33 cellular contexts compared by ENCODE assay signal in genomic region chr10:131253931-131254865, GRCh38. TPM values are rescaled to one million over a fixed set of nuclear protein-coding genes. Genes with fewer than 3 reads are reported as not detected.
"Had no signal": no experiment of that assay in that cellular context is flagged by ENCODE, and none has a peak within 500 bp of the region (broad histone marks: within the 10 kb centered on the region; RNA-seq: fewer than 3 reads in every experiment).

No MANE protein-coding gene starts in this region.

- H3K9me3 Mint-ChIP-seq: activated CD4-positive, alpha-beta memory T cell treated with anti-CD3 and anti-CD28 coated beads for 36 hours; activated naive CD4-positive, alpha-beta T cell treated with anti-CD3 and anti-CD28 coated beads for 36 hours; activated naive CD8-positive, alpha-beta T cell treated with anti-CD3 and anti-CD28 coated beads, Interleukin-2, amount 50 U/mL, for 24 hours; activated T-cell treated with anti-CD3 and anti-CD28 coated beads, Interleukin-2, amount 50 U/mL, for 4 hours; activated T-helper 1 cell treated with anti-CD3 and anti-CD28 coated beads, Interleukin-12 subunit alpha, Interleukin-12 subunit beta, Interleukin-2, Interleukin-4 antibody, amounts not matched to agents 30 ng/mL and 10 ng/mL and 1 ng/mL, durations not matched to agents 14 hours and 24 hours and 36 hours; T-helper 2 cell treated with Interferon-gamma antibody and Interleukin-4, amounts not matched to agents 5 μg/mL and 100 μg/mL, for 36 hours had no signal

- DNase-seq: activated CD4-positive, alpha-beta memory T cell treated with anti-CD3 and anti-CD28 coated beads for 36 hours; activated CD4-positive, alpha-beta T cell treated with anti-CD3 and anti-CD28 coated beads for 4 hours; activated CD4-positive, alpha-beta T cell treated with anti-CD3 and anti-CD28 coated beads, Interleukin-2, amount 50 U/mL, for 1 hour; activated CD8-positive, alpha-beta memory T cell treated with anti-CD3 and anti-CD28 coated beads, Interleukin-2, amount 50 U/mL, for 4 hours; activated gamma-delta T cell treated with Interleukin-2 at 50 U/mL for 16 hours; activated naive CD4-positive, alpha-beta T cell treated with anti-CD3 and anti-CD28 coated beads for 36 hours; activated naive CD8-positive, alpha-beta T cell treated with anti-CD3 and anti-CD28 coated beads, Interleukin-2, amount 50 U/mL, for 24 hours; activated T-cell treated with anti-CD3 and anti-CD28 coated beads for 4 hours; activated T-cell treated with anti-CD3 and anti-CD28 coated beads, Interleukin-2, amount 50 U/mL, for 4 hours; anterior cingulate cortex; Kasumi-1; KG1; MG63; NCI-H1092; NCI-H1436 treated with DMSO at 0.1 percent for 48 hours; NCI-H1694 treated with DMSO at 0.1 percent for 48 hours; NCI-H2029; NCI-H510A; NCI-H526; NCI-H748 treated with DMSO at 0.1 percent for 48 hours; NK-92 treated with Interleukin-12 subunit alpha and Interleukin-12 subunit beta, amount 100 ng/mL, for 24 hours; PC-3; RPMI8226; SIG-M5 had no signal

- FAIRE-seq: bronchial epithelial cell had no signal

- H3K27ac Mint-ChIP-seq: activated CD4-positive, alpha-beta memory T cell treated with anti-CD3 and anti-CD28 coated beads for 36 hours; activated naive CD4-positive, alpha-beta T cell treated with anti-CD3 and anti-CD28 coated beads for 36 hours; activated naive CD8-positive, alpha-beta T cell; activated naive CD8-positive, alpha-beta T cell treated with anti-CD3 and anti-CD28 coated beads, Interleukin-2, amount 50 U/mL, for 24 hours; activated T-helper 1 cell treated with anti-CD3 and anti-CD28 coated beads, Interleukin-12 subunit alpha, Interleukin-12 subunit beta, Interleukin-2, Interleukin-4 antibody, amounts not matched to agents 30 ng/mL and 10 ng/mL and 1 ng/mL, durations not matched to agents 14 hours and 24 hours and 36 hours; brain; T-helper 2 cell treated with Interferon-gamma antibody and Interleukin-4, amounts not matched to agents 5 μg/mL and 100 μg/mL, for 36 hours; WTC11 had no signal

- H3K4me3 Mint-ChIP-seq: activated CD4-positive, alpha-beta memory T cell treated with anti-CD3 and anti-CD28 coated beads for 36 hours; activated naive CD4-positive, alpha-beta T cell treated with anti-CD3 and anti-CD28 coated beads for 36 hours; activated naive CD8-positive, alpha-beta T cell; activated naive CD8-positive, alpha-beta T cell treated with anti-CD3 and anti-CD28 coated beads, Interleukin-2, amount 50 U/mL, for 24 hours; activated T-cell treated with anti-CD3 and anti-CD28 coated beads, Interleukin-2, amount 50 U/mL, for 4 hours; activated T-helper 1 cell treated with anti-CD3 and anti-CD28 coated beads, Interleukin-12 subunit alpha, Interleukin-12 subunit beta, Interleukin-2, Interleukin-4 antibody, amounts not matched to agents 30 ng/mL and 10 ng/mL and 1 ng/mL, durations not matched to agents 14 hours and 24 hours and 36 hours; brain; T-helper 2 cell treated with Interferon-gamma antibody and Interleukin-4, amounts not matched to agents 5 μg/mL and 100 μg/mL, for 36 hours; WTC11 had no signal

- H3K4me1 Mint-ChIP-seq: activated naive CD8-positive, alpha-beta T cell treated with anti-CD3 and anti-CD28 coated beads, Interleukin-2, amount 50 U/mL, for 24 hours had no signal

- H3K27ac ChIP-seq: Peyer's patch had no signal

- H3K36me3 ChIP-seq: MG63, Peyer's patch had no signal

- H3K9me3 ChIP-seq: MG63, Peyer's patch had no signal

- H3K27me3 ChIP-seq: Peyer's patch had no signal

- H3K36me3 Mint-ChIP-seq: activated CD4-positive, alpha-beta memory T cell treated with anti-CD3 and anti-CD28 coated beads for 36 hours; activated naive CD8-positive, alpha-beta T cell; brain had no signal

- H3K4me3 ChIP-seq: MG63, Peyer's patch had no signal

- H3K27me3 Mint-ChIP-seq: activated CD4-positive, alpha-beta memory T cell treated with anti-CD3 and anti-CD28 coated beads for 36 hours had no signal

- H3K4me1 ChIP-seq: Peyer's patch had no signal

RNA-seq across cellular contexts. Expression of gene TCERG1L, which starts 57.3 kb away (rescaled TPM):
- total RNA-seq: activated CD4-positive, alpha-beta memory T cell treated with anti-CD3 and anti-CD28 coated beads for 36 hours; bronchial epithelial cell; PC-3; Peyer's patch; Right ventricle myocardium inferior; T-helper 1 cell treated with Interleukin-12 subunit alpha and Interleukin-12 subunit beta and Interleukin-4 antibody, amounts not matched to agents 30 ng/mL and 1 ng/mL, for 36 hours had no signal
